Comparison of ENCODE assay signal across 1 cellular context in genomic region chr11:20161230-20161918, GRCh38.
TF ChIP-seq lines count a peak whose summit lies in the region.

No MANE protein-coding gene starts in this region.

TF ChIP-seq in WTC11, 78 proteins besides CTCF, POLR2A, EP300 and RAD21 (continued from another document):
- no peak for TF ChIP-seq E2F1 (CRISPR knock-in tag; IDR thresholded peaks at IDR 0.05)
- no peak for TF ChIP-seq ZNF423 (CRISPR knock-in tag; IDR thresholded peaks at IDR 0.05)
- no peak for TF ChIP-seq ZBTB43 (CRISPR knock-in tag; IDR thresholded peaks at IDR 0.05)
